In genomic region chr1:20603473-20604464, GRCh38 we compare ENCODE assay signal across 1 cellular context.
TF ChIP-seq lines count a peak whose summit lies in the region.

No MANE protein-coding gene starts in this region.

TF ChIP-seq in HepG2, 621 proteins besides CTCF, POLR2A, EP300 and RAD21 (continues in another document):
- TF ChIP-seq DPF2 (CRISPR knock-in tag; IDR thresholded peaks at IDR 0.05; ENCODE audit: borderline replicate concordance, low read depth), result no peak
- TF ChIP-seq ZNF616 (CRISPR knock-in tag; IDR thresholded peaks at IDR 0.05; ENCODE audit: low read depth), result no peak
- TF ChIP-seq ZNF12 (CRISPR knock-in tag; IDR thresholded peaks at IDR 0.05), result peak; percentile 64; the same call in 1 of the 2 replicates
- TF ChIP-seq FOSL2 (CRISPR knock-in tag; IDR thresholded peaks at IDR 0.05), result peak; percentile 66
- no peak for TF ChIP-seq SOX13 (IDR thresholded peaks at IDR 0.05)
- 0 out of 4 replicates have a peak, but pooled peaks of 1 of the 2 experiments have one; percentile 6 for TF ChIP-seq SOX13 (CRISPR knock-in tag; conservative IDR thresholded peaks at IDR 0.05 in 1 of 2, IDR thresholded peaks at IDR 0.05 in 1 of 2)
- TF ChIP-seq ZNF382 (CRISPR knock-in tag; IDR thresholded peaks at IDR 0.05; ENCODE audit: borderline replicate concordance), result no peak
- TF ChIP-seq GRHL1 (CRISPR knock-in tag; conservative IDR thresholded peaks at IDR 0.05), result no peak
- no peak for TF ChIP-seq LCORL (IDR thresholded peaks at IDR 0.05)
- no peak for TF ChIP-seq LCORL (CRISPR knock-in tag; IDR thresholded peaks at IDR 0.05)
- no peak for TF ChIP-seq TRIM24 (CRISPR knock-in tag; IDR thresholded peaks at IDR 0.05)
- no peak for TF ChIP-seq CCAR2 (optimal IDR thresholded peaks at IDR 0.05; ENCODE audit: low read depth, low read length)
- TF ChIP-seq ZNF30 (CRISPR knock-in tag; IDR thresholded peaks at IDR 0.05), result no peak
- no peak for TF ChIP-seq MTA3 (CRISPR knock-in tag; IDR thresholded peaks at IDR 0.05)
- TF ChIP-seq ZNF639 (CRISPR knock-in tag; conservative IDR thresholded peaks at IDR 0.05), result no peak
- TF ChIP-seq MIER3 (CRISPR knock-in tag; IDR thresholded peaks at IDR 0.05; ENCODE audit: borderline replicate concordance), result no peak
- TF ChIP-seq, protein P1, sequence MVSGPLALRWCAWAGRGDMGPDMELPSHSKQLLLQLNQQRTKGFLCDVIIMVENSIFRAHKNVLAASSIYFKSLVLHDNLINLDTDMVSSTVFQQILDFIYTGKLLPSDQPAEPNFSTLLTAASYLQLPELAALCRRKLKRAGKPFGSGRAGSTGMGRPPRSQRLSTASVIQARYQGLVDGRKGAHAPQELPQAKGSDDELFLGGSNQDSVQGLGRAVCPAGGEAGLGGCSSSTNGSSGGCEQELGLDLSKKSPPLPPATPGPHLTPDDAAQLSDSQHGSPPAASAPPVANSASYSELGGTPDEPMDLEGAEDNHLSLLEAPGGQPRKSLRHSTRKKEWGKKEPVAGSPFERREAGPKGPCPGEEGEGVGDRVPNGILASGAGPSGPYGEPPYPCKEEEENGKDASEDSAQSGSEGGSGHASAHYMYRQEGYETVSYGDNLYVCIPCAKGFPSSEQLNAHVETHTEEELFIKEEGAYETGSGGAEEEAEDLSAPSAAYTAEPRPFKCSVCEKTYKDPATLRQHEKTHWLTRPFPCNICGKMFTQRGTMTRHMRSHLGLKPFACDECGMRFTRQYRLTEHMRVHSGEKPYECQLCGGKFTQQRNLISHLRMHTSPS (CRISPR knock-in tag; IDR thresholded peaks at IDR 0.05; ENCODE audit: low read depth), result no peak
- no peak for TF ChIP-seq ZBTB44 (CRISPR knock-in tag; IDR thresholded peaks at IDR 0.05)
- TF ChIP-seq, protein P2, sequence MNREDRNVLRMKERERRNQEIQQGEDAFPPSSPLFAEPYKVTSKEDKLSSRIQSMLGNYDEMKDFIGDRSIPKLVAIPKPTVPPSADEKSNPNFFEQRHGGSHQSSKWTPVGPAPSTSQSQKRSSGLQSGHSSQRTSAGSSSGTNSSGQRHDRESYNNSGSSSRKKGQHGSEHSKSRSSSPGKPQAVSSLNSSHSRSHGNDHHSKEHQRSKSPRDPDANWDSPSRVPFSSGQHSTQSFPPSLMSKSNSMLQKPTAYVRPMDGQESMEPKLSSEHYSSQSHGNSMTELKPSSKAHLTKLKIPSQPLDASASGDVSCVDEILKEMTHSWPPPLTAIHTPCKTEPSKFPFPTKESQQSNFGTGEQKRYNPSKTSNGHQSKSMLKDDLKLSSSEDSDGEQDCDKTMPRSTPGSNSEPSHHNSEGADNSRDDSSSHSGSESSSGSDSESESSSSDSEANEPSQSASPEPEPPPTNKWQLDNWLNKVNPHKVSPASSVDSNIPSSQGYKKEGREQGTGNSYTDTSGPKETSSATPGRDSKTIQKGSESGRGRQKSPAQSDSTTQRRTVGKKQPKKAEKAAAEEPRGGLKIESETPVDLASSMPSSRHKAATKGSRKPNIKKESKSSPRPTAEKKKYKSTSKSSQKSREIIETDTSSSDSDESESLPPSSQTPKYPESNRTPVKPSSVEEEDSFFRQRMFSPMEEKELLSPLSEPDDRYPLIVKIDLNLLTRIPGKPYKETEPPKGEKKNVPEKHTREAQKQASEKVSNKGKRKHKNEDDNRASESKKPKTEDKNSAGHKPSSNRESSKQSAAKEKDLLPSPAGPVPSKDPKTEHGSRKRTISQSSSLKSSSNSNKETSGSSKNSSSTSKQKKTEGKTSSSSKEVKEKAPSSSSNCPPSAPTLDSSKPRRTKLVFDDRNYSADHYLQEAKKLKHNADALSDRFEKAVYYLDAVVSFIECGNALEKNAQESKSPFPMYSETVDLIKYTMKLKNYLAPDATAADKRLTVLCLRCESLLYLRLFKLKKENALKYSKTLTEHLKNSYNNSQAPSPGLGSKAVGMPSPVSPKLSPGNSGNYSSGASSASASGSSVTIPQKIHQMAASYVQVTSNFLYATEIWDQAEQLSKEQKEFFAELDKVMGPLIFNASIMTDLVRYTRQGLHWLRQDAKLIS (CRISPR knock-in tag; IDR thresholded peaks at IDR 0.05), result no peak
- no peak for TF ChIP-seq KLF15 (CRISPR knock-in tag; IDR thresholded peaks at IDR 0.05; ENCODE audit: borderline replicate concordance)
- no peak for TF ChIP-seq ZFAT (CRISPR knock-in tag; conservative IDR thresholded peaks at IDR 0.05)
- TF ChIP-seq POLR2G (IDR thresholded peaks at IDR 0.05; ENCODE audit: low read depth, low read length), result no peak
- no peak for TF ChIP-seq ZNF772 (CRISPR knock-in tag; IDR thresholded peaks at IDR 0.05)
- no peak for TF ChIP-seq ZNF329 (CRISPR knock-in tag; IDR thresholded peaks at IDR 0.05; ENCODE audit: low read depth)
- peak; percentile 37; the same call in 1 of the 2 replicates for TF ChIP-seq NFYB (CRISPR knock-in tag; IDR thresholded peaks at IDR 0.05)
- TF ChIP-seq ZNF83 (CRISPR knock-in tag; IDR thresholded peaks at IDR 0.05; ENCODE audit: borderline replicate concordance), result no peak
- TF ChIP-seq ZNF552 (CRISPR knock-in tag; IDR thresholded peaks at IDR 0.05; ENCODE audit: borderline replicate concordance), result no peak
- no peak for TF ChIP-seq ZHX1 (CRISPR knock-in tag; IDR thresholded peaks at IDR 0.05; ENCODE audit: low read depth)
- TF ChIP-seq ZNF263 (CRISPR knock-in tag; IDR thresholded peaks at IDR 0.05), result no peak
- TF ChIP-seq SP1 (IDR thresholded peaks at IDR 0.05), result no peak
- TF ChIP-seq SP1 (CRISPR knock-in tag; IDR thresholded peaks at IDR 0.05), result no peak
- no peak for TF ChIP-seq ARID5B (CRISPR knock-in tag; IDR thresholded peaks at IDR 0.05)
- TF ChIP-seq HOXA3 (CRISPR knock-in tag; IDR thresholded peaks at IDR 0.05), result no peak
- no peak for TF ChIP-seq ZNF644 (CRISPR knock-in tag; IDR thresholded peaks at IDR 0.05; ENCODE audit: low read depth)
- TF ChIP-seq, protein P3, sequence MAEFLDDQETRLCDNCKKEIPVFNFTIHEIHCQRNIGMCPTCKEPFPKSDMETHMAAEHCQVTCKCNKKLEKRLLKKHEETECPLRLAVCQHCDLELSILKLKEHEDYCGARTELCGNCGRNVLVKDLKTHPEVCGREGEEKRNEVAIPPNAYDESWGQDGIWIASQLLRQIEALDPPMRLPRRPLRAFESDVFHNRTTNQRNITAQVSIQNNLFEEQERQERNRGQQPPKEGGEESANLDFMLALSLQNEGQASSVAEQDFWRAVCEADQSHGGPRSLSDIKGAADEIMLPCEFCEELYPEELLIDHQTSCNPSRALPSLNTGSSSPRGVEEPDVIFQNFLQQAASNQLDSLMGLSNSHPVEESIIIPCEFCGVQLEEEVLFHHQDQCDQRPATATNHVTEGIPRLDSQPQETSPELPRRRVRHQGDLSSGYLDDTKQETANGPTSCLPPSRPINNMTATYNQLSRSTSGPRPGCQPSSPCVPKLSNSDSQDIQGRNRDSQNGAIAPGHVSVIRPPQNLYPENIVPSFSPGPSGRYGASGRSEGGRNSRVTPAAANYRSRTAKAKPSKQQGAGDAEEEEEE (CRISPR knock-in tag; IDR thresholded peaks at IDR 0.05; ENCODE audit: borderline replicate concordance), result no peak
- TF ChIP-seq ZNF260 (CRISPR knock-in tag; IDR thresholded peaks at IDR 0.05; ENCODE audit: borderline replicate concordance, low read depth), result no peak
- TF ChIP-seq, protein P4, sequence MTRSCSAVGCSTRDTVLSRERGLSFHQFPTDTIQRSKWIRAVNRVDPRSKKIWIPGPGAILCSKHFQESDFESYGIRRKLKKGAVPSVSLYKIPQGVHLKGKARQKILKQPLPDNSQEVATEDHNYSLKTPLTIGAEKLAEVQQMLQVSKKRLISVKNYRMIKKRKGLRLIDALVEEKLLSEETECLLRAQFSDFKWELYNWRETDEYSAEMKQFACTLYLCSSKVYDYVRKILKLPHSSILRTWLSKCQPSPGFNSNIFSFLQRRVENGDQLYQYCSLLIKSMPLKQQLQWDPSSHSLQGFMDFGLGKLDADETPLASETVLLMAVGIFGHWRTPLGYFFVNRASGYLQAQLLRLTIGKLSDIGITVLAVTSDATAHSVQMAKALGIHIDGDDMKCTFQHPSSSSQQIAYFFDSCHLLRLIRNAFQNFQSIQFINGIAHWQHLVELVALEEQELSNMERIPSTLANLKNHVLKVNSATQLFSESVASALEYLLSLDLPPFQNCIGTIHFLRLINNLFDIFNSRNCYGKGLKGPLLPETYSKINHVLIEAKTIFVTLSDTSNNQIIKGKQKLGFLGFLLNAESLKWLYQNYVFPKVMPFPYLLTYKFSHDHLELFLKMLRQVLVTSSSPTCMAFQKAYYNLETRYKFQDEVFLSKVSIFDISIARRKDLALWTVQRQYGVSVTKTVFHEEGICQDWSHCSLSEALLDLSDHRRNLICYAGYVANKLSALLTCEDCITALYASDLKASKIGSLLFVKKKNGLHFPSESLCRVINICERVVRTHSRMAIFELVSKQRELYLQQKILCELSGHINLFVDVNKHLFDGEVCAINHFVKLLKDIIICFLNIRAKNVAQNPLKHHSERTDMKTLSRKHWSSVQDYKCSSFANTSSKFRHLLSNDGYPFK (CRISPR knock-in tag; IDR thresholded peaks at IDR 0.05; ENCODE audit: borderline replicate concordance), result peak; percentile 51; the same call in 1 of the 2 replicates
- no peak for TF ChIP-seq ZSCAN30 (CRISPR knock-in tag; IDR thresholded peaks at IDR 0.05)
- TF ChIP-seq POLR2AphosphoS5 (IDR thresholded peaks at IDR 0.05; ENCODE audit: low read depth, low read length), result no peak
- TF ChIP-seq RARG (CRISPR knock-in tag; IDR thresholded peaks at IDR 0.05; ENCODE audit: low read depth), result no peak
- TF ChIP-seq MBNL3 (CRISPR knock-in tag; conservative IDR thresholded peaks at IDR 0.05), result no peak
